In genomic region chr10:5499493-5499800, GRCh38 we compare ENCODE assay signal across 21 cellular contexts. TPM values are rescaled to one million over a fixed set of nuclear protein-coding genes. Genes with fewer than 3 reads are reported as not detected.
DNase-seq lines count a peak whose midpoint lies in the region; ATAC-seq and TF ChIP-seq lines count a peak whose summit lies in the region.
"Had no signal": no experiment of that assay in that cellular context is flagged by ENCODE, and none has a peak within 500 bp of the region (broad histone marks: within the 10 kb centered on the region; RNA-seq: fewer than 3 reads in every experiment).

Gene CALML5 (minus strand): TSS chr10:5499570. CDS start chr10:5499438, 132 bp downstream.

- no peak within 1 kb of the TSS for H2BK5ac ChIP-seq in mesenchymal stem cell (ENCODE audit: low read depth, low read length, poor library complexity, severe bottlenecking)

- no peak within 1 kb of the TSS for H3K14ac ChIP-seq in mesenchymal stem cell (ENCODE audit: low read length in 2 of 2)

- no peak within 1 kb of the TSS for H3K27ac ChIP-seq in GM23338 (ENCODE audit: low read depth)
- peak within 1 kb of the TSS; percentile 97; the same call in 1 of the 2 replicates for H3K27ac ChIP-seq in VCaP
- H3K27ac ChIP-seq in mesenchymal stem cell (ENCODE audit: low read length, poor library complexity, severe bottlenecking): no peak within 1 kb of the TSS
- H3K27ac ChIP-seq in skin epidermis: peak within 1 kb of the TSS in 19 of 21 experiments; percentile 15 to 86 (median 73)
- H3K27ac ChIP-seq: BLaER1 treated with 17β-estradiol and CSF1 and Interleukin-3, amounts not matched to agents 10 nM and 100 nM had no signal

- H2BK120ac ChIP-seq in mesenchymal stem cell (ENCODE audit: low read depth, low read length): no peak within 1 kb of the TSS

- H3K9me3 Mint-ChIP-seq in GM23338: no peaks in the 10 kb centered on the region

- H3K4me3 ChIP-seq in GM23338 (no peak within 1 kb of the TSS), mesenchymal stem cell (ENCODE audit: insufficient read depth in 1 of 2, low read depth in 1 of 2, low read length in 2 of 2) (no peak within 1 kb of the TSS), skin epidermis (peak within 1 kb of the TSS; percentile 19 to 34 (median 30))
- H3K4me3 ChIP-seq: BLaER1 treated with 17β-estradiol and CSF1 and Interleukin-3, amounts not matched to agents 10 nM and 100 nM had no signal

- no peak within 1 kb of the TSS for H3K27ac Mint-ChIP-seq in GM23338

- peaks cover 2% of the 10 kb centered on the region for H3K27me3 Mint-ChIP-seq in GM23338 (ENCODE audit: insufficient read depth, low read depth, poor library complexity)

- H3K4ac ChIP-seq in mesenchymal stem cell (ENCODE audit: low read depth in 1 of 2, low read length in 2 of 2): no peak within 1 kb of the TSS

- ATAC-seq in GM23338 (no peak), HG02870 (IDR thresholded peaks at IDR 0.05; ENCODE audit: unreplicated experiment) (no peak), HG03571 (IDR thresholded peaks at IDR 0.05; ENCODE audit: unreplicated experiment) (no peak), HG02763 (IDR thresholded peaks at IDR 0.05; ENCODE audit: unreplicated experiment) (no peak)

- H3K4me1 Mint-ChIP-seq in GM23338: peaks cover 16% of the 10 kb centered on the region

- H2AFZ ChIP-seq in GM23338: peak within 1 kb of the TSS; percentile 38; the same call in 1 of the 2 replicates
- no peak within 1 kb of the TSS for H2AFZ ChIP-seq in mesenchymal stem cell (ENCODE audit: low read depth, low read length)

- no peaks in the 10 kb centered on the region for H3K79me2 ChIP-seq in GM23338 (replicated peaks; ENCODE audit: insufficient read depth)

- H3K4me2 ChIP-seq in GM23338 (no peak within 1 kb of the TSS), mesenchymal stem cell (ENCODE audit: low read length, poor library complexity, severe bottlenecking) (no peak within 1 kb of the TSS)
- H3K4me2 ChIP-seq: BLaER1 treated with 17β-estradiol and CSF1 and Interleukin-3, amounts not matched to agents 10 nM and 100 nM; SK-N-SH had no signal

- H3F3A ChIP-seq in GM23338 (replicated peaks; ENCODE audit: low read depth): no peaks in the 10 kb centered on the region

- peak within 1 kb of the TSS; percentile 53 for H4K91ac ChIP-seq in mesenchymal stem cell (ENCODE audit: low read length)

- H3K36me3 ChIP-seq in GM23338 (ENCODE audit: insufficient read depth): no peaks in the 10 kb centered on the region
- no peaks in the 10 kb centered on the region for H3K36me3 ChIP-seq in mesenchymal stem cell (ENCODE audit: control insufficient read depth in 1 of 2, insufficient read depth in 2 of 2, low read depth in 1 of 2, low read length in 2 of 2)
- H3K36me3 ChIP-seq: BLaER1 treated with 17β-estradiol and CSF1 and Interleukin-3, amounts not matched to agents 10 nM and 100 nM had no signal

- DNase-seq in GM23338 (ENCODE audit: low spot score) (no peak), mesenchymal stem cell (no peak)
- DNase-seq in activated CD4-positive, CD25-positive, alpha-beta regulatory T cell treated with anti-CD3 and anti-CD28 coated beads, Interleukin-2, amount 50 U/mL, for 72 hours: no peak
- DNase-seq: DND-41, HCEC 1CT, KBM-7, NCI-H1105 treated with DMSO at 0.1 percent for 48 hours, NCI-H1694 treated with DMSO at 0.1 percent for 48 hours, NCI-H2107, NCI-H510A, NCI-H774, Right ventricle myocardium superior, SK-N-SH had no signal

- no peak within 1 kb of the TSS for H3K18ac ChIP-seq in mesenchymal stem cell (ENCODE audit: low read depth in 1 of 2, low read length in 2 of 2)

- 97% methylated on average over 5 of the region's 8 CpGs for WGBS in mesenchymal stem cell

- H3K4me3 Mint-ChIP-seq in GM23338: no peak within 1 kb of the TSS

- H4K20me1 ChIP-seq in GM23338 (replicated peaks; ENCODE audit: insufficient read depth): no peaks in the 10 kb centered on the region
- H4K20me1 ChIP-seq: BLaER1 treated with 17β-estradiol and CSF1 and Interleukin-3, amounts not matched to agents 10 nM and 100 nM had no signal

- H2AK5ac ChIP-seq in mesenchymal stem cell (ENCODE audit: low read length, severe bottlenecking): no peak within 1 kb of the TSS

- no peaks in the 10 kb centered on the region for H3K9me2 ChIP-seq in GM23338 (ENCODE audit: insufficient read depth)
- H3K9me2 ChIP-seq: SK-N-SH had no signal

- H3K4me1 ChIP-seq in GM23338 (ENCODE audit: insufficient read depth) (no peaks in the 10 kb centered on the region), mesenchymal stem cell (ENCODE audit: control insufficient read depth, insufficient read depth, low read depth, low read length) (peaks cover 5% of the 10 kb centered on the region)

- TF ChIP-seq CTCF in GM23338 (conservative IDR thresholded peaks at IDR 0.05; ENCODE audit: low read depth in 2 of 2) (no peak), VCaP (conservative IDR thresholded peaks at IDR 0.05) (no peak)

- H3K9ac ChIP-seq in mesenchymal stem cell (ENCODE audit: low read length): no peak within 1 kb of the TSS
- H3K9ac ChIP-seq: BLaER1 treated with 17β-estradiol and CSF1 and Interleukin-3, amounts not matched to agents 10 nM and 100 nM; SK-N-SH had no signal

- H2BK15ac ChIP-seq in mesenchymal stem cell (ENCODE audit: low read depth, poor library complexity, severe bottlenecking): no peak within 1 kb of the TSS

- no peak within 1 kb of the TSS for H3K23ac ChIP-seq in mesenchymal stem cell (ENCODE audit: low read length in 2 of 2)

- H3K27me3 ChIP-seq in GM23338 (ENCODE audit: insufficient read depth): no peaks in the 10 kb centered on the region
- H3K27me3 ChIP-seq in mesenchymal stem cell (ENCODE audit: control insufficient read depth in 1 of 2, insufficient read depth in 1 of 2, low read length in 2 of 2): peaks cover 40% of the 10 kb centered on the region in 2 experiments
- H3K27me3 ChIP-seq: BLaER1 treated with 17β-estradiol and CSF1 and Interleukin-3, amounts not matched to agents 10 nM and 100 nM had no signal

- H4K8ac ChIP-seq in mesenchymal stem cell (ENCODE audit: low read length): no peak within 1 kb of the TSS

- no peak within 1 kb of the TSS for H2BK12ac ChIP-seq in mesenchymal stem cell (ENCODE audit: low read length in 2 of 2)

- H3K36me3 Mint-ChIP-seq in GM23338 (ENCODE audit: low read depth): no peaks in the 10 kb centered on the region

- H3K9me3 ChIP-seq in mesenchymal stem cell (ENCODE audit: control insufficient read depth, low read length): no peaks in the 10 kb centered on the region
- H3K9me3 ChIP-seq: BLaER1 treated with 17β-estradiol and CSF1 and Interleukin-3, amounts not matched to agents 10 nM and 100 nM; SK-N-SH had no signal

- H3K79me1 ChIP-seq in mesenchymal stem cell (replicated peaks; ENCODE audit: low read length, poor library complexity, severe bottlenecking): no peaks in the 10 kb centered on the region

TF ChIP-seq in GM23338, 12 proteins besides CTCF, POLR2A, EP300 and RAD21 (continues in another document):
- TF ChIP-seq STAT1 (IDR thresholded peaks at IDR 0.05; ENCODE audit: unreplicated experiment): no peak
- TF ChIP-seq JUNB (IDR thresholded peaks at IDR 0.05; ENCODE audit: unreplicated experiment): no peak
- no peak for TF ChIP-seq EZH2 (IDR thresholded peaks at IDR 0.05; ENCODE audit: low read depth, unreplicated experiment)
- no peak for TF ChIP-seq ZNF114 (CRISPR knock-in tag; IDR thresholded peaks at IDR 0.05)

RNA-seq across cellular contexts. Expression of gene CALML5, which starts in this region (rescaled TPM):
- total RNA-seq in GM23338 (2014; rRNA removed; shearing (Covaris generic)): 0.27 TPM in 1 of 2 replicates, not detected in the other
- polyA plus RNA-seq in GM23338 (2016; fragmentation: Nextera tagmentation; extraction: Ambion mirVana): 0.26 and 0.40 TPM in 2 replicates
- polyA plus RNA-seq in mesenchymal stem cell (2013, experiment 1 of 2): not detected
- not detected for polyA plus RNA-seq in mesenchymal stem cell (2013, experiment 2 of 2)
- total RNA-seq: G401, OCI-LY7, Right ventricle myocardium superior had no signal
- polyA plus RNA-seq: SK-N-SH had no signal

Comparison
In these comparisons a context has a peak if more than half of its experiments do, and no peak if none do; other contexts are left out.
1. H3K27ac ChIP-seq: peak in VCaP (single experiment) and skin epidermis (19 of 21); none in GM23338 (single experiment) and mesenchymal stem cell (single experiment).
2. H3K4me3 ChIP-seq: peak in skin epidermis (7 of 7); none in GM23338 (single experiment) and mesenchymal stem cell (0 of 2).